In genomic region chr1:171221665-171222591, GRCh38 we compare ENCODE assay signal across 13 cellular contexts. TPM values are rescaled to one million over a fixed set of nuclear protein-coding genes. Genes with fewer than 3 reads are reported as not detected.
DNase-seq lines count a peak whose midpoint lies in the region; ATAC-seq, FAIRE-seq and TF ChIP-seq lines count a peak whose summit lies in the region.
"Had no signal": no experiment of that assay in that cellular context is flagged by ENCODE, and none has a peak within 500 bp of the region (broad histone marks: within the 10 kb centered on the region; RNA-seq: fewer than 3 reads in every experiment).

No MANE protein-coding gene starts in this region.

- 71% methylated on average over 5 of the region's 5 CpGs for WGBS in prostate gland

- H3K9me3 Mint-ChIP-seq in GM23338: peaks cover 23% of the 10 kb centered on the region
- H3K9me3 Mint-ChIP-seq in astrocyte (ENCODE audit: unreplicated experiment): no peaks in the 10 kb centered on the region
- H3K9me3 Mint-ChIP-seq in CD4-positive, alpha-beta memory T cell: no peaks in the 10 kb centered on the region

- DNase-seq in GM23338 (ENCODE audit: low spot score) (no peak), astrocyte (ENCODE audit: low read depth) (peak; percentile 70), left ventricle myocardium superior (no peak), prostate gland (ENCODE audit: low spot score) (no peak), KG1 (lab: John Stamatoyannopoulos, UW) (no peak), putamen (ENCODE audit: low spot score) (no peak)
- DNase-seq in CD4-positive, alpha-beta memory T cell: no peak
- DNase-seq: NCI-H510A, spleen had no signal

- peak overlapping the region; percentile 69 for H3K4me2 ChIP-seq in GM23338
- peak overlapping the region; percentile 36 for H3K4me2 ChIP-seq in astrocyte (ENCODE audit: low read length)

- H3K27ac ChIP-seq in GM23338 (ENCODE audit: low read depth) (peak overlapping the region; percentile 98), astrocyte (ENCODE audit: low read depth, low read length) (peak overlapping the region; percentile 93), prostate gland (peak overlapping the region; percentile 6 to 33)
- no peak overlapping the region for H3K27ac ChIP-seq in CD4-positive, alpha-beta memory T cell (ENCODE audit: low read depth, low read length)

- no peaks in the 10 kb centered on the region for H3K9me3 ChIP-seq in astrocyte (ENCODE audit: insufficient read depth, low read depth, low read length)
- no peaks in the 10 kb centered on the region for H3K9me3 ChIP-seq in prostate gland
- H3K9me3 ChIP-seq in CD4-positive, alpha-beta memory T cell (ENCODE audit: control insufficient read depth in 1 of 2, low read length in 2 of 2): no peaks in the 10 kb centered on the region
- H3K9me3 ChIP-seq: spleen had no signal

- H3K36me3 ChIP-seq in GM23338 (ENCODE audit: insufficient read depth) (no peaks in the 10 kb centered on the region), astrocyte (ENCODE audit: insufficient read depth, low read length) (no peaks in the 10 kb centered on the region), prostate gland (no peaks in the 10 kb centered on the region)
- no peaks in the 10 kb centered on the region for H3K36me3 ChIP-seq in CD4-positive, alpha-beta memory T cell (ENCODE audit: insufficient read depth, low read length)
- H3K36me3 ChIP-seq: spleen had no signal

- no peak for TF ChIP-seq CTCF in GM23338 (conservative IDR thresholded peaks at IDR 0.05; ENCODE audit: low read depth in 2 of 2)
- no peak for TF ChIP-seq CTCF in astrocyte (IDR thresholded peaks at IDR 0.05; ENCODE audit: insufficient read depth, low read depth, low read length)
- TF ChIP-seq CTCF in prostate gland (IDR thresholded peaks at IDR 0.05): no peak

- H2AFZ ChIP-seq in GM23338 (no peak overlapping the region), astrocyte (ENCODE audit: low read depth, low read length) (peak overlapping the region; percentile 33)

- no peaks in the 10 kb centered on the region for H3F3A ChIP-seq in GM23338 (replicated peaks; ENCODE audit: low read depth)

- CTCF ChIA-PET in CD4-positive, alpha-beta memory T cell (lab: Charles Lee; ENCODE audit: partially characterized antibody): interaction anchor here (1.2 kb wide), 1 partner anchor 24 kb away, joined by 4 read pairs; no protein-coding TSS in a partner anchor

- H3K4me3 Mint-ChIP-seq in GM23338 (peak overlapping the region; percentile 52; the same call in 2 of the 3 replicates), astrocyte (ENCODE audit: unreplicated experiment) (no peak overlapping the region)
- H3K4me3 Mint-ChIP-seq in CD4-positive, alpha-beta memory T cell: no peak overlapping the region
- H3K4me3 Mint-ChIP-seq: CD14-positive monocyte had no signal

- H3K4me1 ChIP-seq in GM23338 (ENCODE audit: insufficient read depth): peaks cover 45% of the 10 kb centered on the region
- H3K4me1 ChIP-seq in astrocyte (ENCODE audit: insufficient read depth, low read length): peaks cover 30% of the 10 kb centered on the region
- peaks cover 5% of the 10 kb centered on the region for H3K4me1 ChIP-seq in prostate gland (replicated peaks)
- H3K4me1 ChIP-seq in CD4-positive, alpha-beta memory T cell (ENCODE audit: insufficient read depth, low read length): no peaks in the 10 kb centered on the region

- H3K27me3 ChIP-seq in GM23338 (ENCODE audit: insufficient read depth) (no peaks in the 10 kb centered on the region), astrocyte (ENCODE audit: insufficient read depth, low read length) (no peaks in the 10 kb centered on the region), prostate gland (replicated peaks; ENCODE audit: insufficient read depth) (no peaks in the 10 kb centered on the region)
- H3K27me3 ChIP-seq in CD4-positive, alpha-beta memory T cell (ENCODE audit: insufficient read depth, low read length): no peaks in the 10 kb centered on the region
- H3K27me3 ChIP-seq: spleen had no signal

- no peaks in the 10 kb centered on the region for H3K9me2 ChIP-seq in GM23338 (ENCODE audit: insufficient read depth)

- H3K79me2 ChIP-seq in GM23338 (replicated peaks; ENCODE audit: insufficient read depth) (no peaks in the 10 kb centered on the region), astrocyte (ENCODE audit: insufficient read depth, low read length) (no peaks in the 10 kb centered on the region)

- peaks cover 2% of the 10 kb centered on the region for H3K27me3 Mint-ChIP-seq in GM23338 (ENCODE audit: insufficient read depth, low read depth, poor library complexity)
- no peaks in the 10 kb centered on the region for H3K27me3 Mint-ChIP-seq in astrocyte (ENCODE audit: low read depth, unreplicated experiment)
- H3K27me3 Mint-ChIP-seq in CD4-positive, alpha-beta memory T cell: peaks cover 0 to 9% of the 10 kb centered on the region in 2 donors

- ATAC-seq in GM23338 (no peak), left ventricle myocardium superior (peak; percentile 30), GM18873 (IDR thresholded peaks at IDR 0.05; ENCODE audit: low FRiP score, unreplicated experiment) (no peak)

- peak; percentile 32 for FAIRE-seq in astrocyte (lab: Jason Lieb, UNC)

- intact Hi-C loops in left ventricle myocardium superior (cut with micrococcal nuclease): no loop called here
- intact Hi-C loops in prostate gland (cut with DNase I): no loop called here
- intact Hi-C loops in CD4-positive, alpha-beta memory T cell (cut with micrococcal nuclease): no loop called here

- POLR2A ChIA-PET in CD4-positive, alpha-beta memory T cell (lab: Charles Lee; ENCODE audit: partially characterized antibody): no interaction called here

- H3K27ac Mint-ChIP-seq in GM23338: peak overlapping the region; percentile 93
- peak overlapping the region; percentile 77 for H3K27ac Mint-ChIP-seq in astrocyte (ENCODE audit: unreplicated experiment)
- no peak overlapping the region for H3K27ac Mint-ChIP-seq in CD4-positive, alpha-beta memory T cell

- no peak overlapping the region for H3K9ac ChIP-seq in astrocyte (ENCODE audit: low read length)

- TF ChIP-seq POLR2A in prostate gland (IDR thresholded peaks at IDR 0.05): no peak

- H4K20me1 ChIP-seq in GM23338 (replicated peaks; ENCODE audit: insufficient read depth): no peaks in the 10 kb centered on the region
- H4K20me1 ChIP-seq in astrocyte (ENCODE audit: insufficient read depth, low read length): no peaks in the 10 kb centered on the region

- H3K4me3 ChIP-seq in GM23338 (no peak overlapping the region), astrocyte (ENCODE audit: insufficient read depth, low read depth, low read length) (no peak overlapping the region), prostate gland (no peak overlapping the region)
- no peak overlapping the region for H3K4me3 ChIP-seq in CD4-positive, alpha-beta memory T cell (ENCODE audit: low read length in 2 of 2)
- H3K4me3 ChIP-seq: spleen had no signal

- H3K36me3 Mint-ChIP-seq in GM23338 (ENCODE audit: low read depth) (peaks cover 19% of the 10 kb centered on the region; the same call in 2 of the 3 replicates), astrocyte (ENCODE audit: low read depth, unreplicated experiment) (no peaks in the 10 kb centered on the region)
- H3K36me3 Mint-ChIP-seq in CD4-positive, alpha-beta memory T cell: no peaks in the 10 kb centered on the region
- H3K36me3 Mint-ChIP-seq: CD14-positive monocyte had no signal

- H3K4me1 Mint-ChIP-seq in GM23338 (peaks cover 54% of the 10 kb centered on the region), astrocyte (ENCODE audit: low read depth, unreplicated experiment) (peaks cover 42% of the 10 kb centered on the region)
- H3K4me1 Mint-ChIP-seq in CD4-positive, alpha-beta memory T cell: no peaks in the 10 kb centered on the region

TF ChIP-seq in GM23338, 12 proteins besides CTCF, POLR2A, EP300 and RAD21 (continues in another document):
- no peak for TF ChIP-seq REST (IDR thresholded peaks at IDR 0.05; ENCODE audit: unreplicated experiment)

RNA-seq across cellular contexts. Expression of gene FMO1, which starts 26.4 kb away (rescaled TPM):
- not detected in 2 replicates for total RNA-seq in GM23338 (2014; rRNA removed; shearing (Covaris generic))
- 0.19 and 0.23 TPM in 2 replicates for polyA plus RNA-seq in GM23338 (2016; fragmentation: Nextera tagmentation; extraction: Ambion mirVana)
- total RNA-seq in astrocyte (not detected in 2 replicates), left ventricle myocardium superior (0.59 TPM), prostate gland (under 1 TPM in 1 of 2 donors, not detected in 1; 0.28 TPM)
- not detected for total RNA-seq in CD4-positive, alpha-beta memory T cell
- polyA plus RNA-seq in CD4-positive, alpha-beta memory T cell: not detected
- total RNA-seq: activated CD8-positive, alpha-beta memory T cell treated with anti-CD3 and anti-CD28 coated beads for 36 hours; mononuclear cell; spleen had no signal
- polyA plus RNA-seq: CD14-positive monocyte had no signal

RNA-seq across cellular contexts. Expression of gene FMO2, which starts 36.8 kb away (rescaled TPM):
- not detected in 2 replicates for total RNA-seq in GM23338 (2014; rRNA removed; shearing (Covaris generic))
- polyA plus RNA-seq in GM23338 (2016; fragmentation: Nextera tagmentation; extraction: Ambion mirVana): 0.31 TPM in 1 of 2 replicates, not detected in the other
- total RNA-seq in astrocyte (not detected in 2 replicates), left ventricle myocardium superior (53.5 TPM), prostate gland (10 to 100 TPM in 1 of 2 donors, 1 to 10 TPM in 1; 6.5 to 10.6 TPM)
- not detected for total RNA-seq in CD4-positive, alpha-beta memory T cell
- not detected for polyA plus RNA-seq in CD4-positive, alpha-beta memory T cell
- total RNA-seq: activated CD8-positive, alpha-beta memory T cell treated with anti-CD3 and anti-CD28 coated beads for 36 hours; mononuclear cell had no signal
- polyA plus RNA-seq: CD14-positive monocyte had no signal

Comparison
In these comparisons a context has a peak if more than half of its experiments do, and no peak if none do; other contexts are left out.
1. H3K27ac Mint-ChIP-seq: peak in GM23338 (single experiment) and astrocyte (single experiment); none in CD4-positive, alpha-beta memory T cell (0 of 7).